9 cellular contexts compared by ENCODE assay signal in the genomic region with DNA sequence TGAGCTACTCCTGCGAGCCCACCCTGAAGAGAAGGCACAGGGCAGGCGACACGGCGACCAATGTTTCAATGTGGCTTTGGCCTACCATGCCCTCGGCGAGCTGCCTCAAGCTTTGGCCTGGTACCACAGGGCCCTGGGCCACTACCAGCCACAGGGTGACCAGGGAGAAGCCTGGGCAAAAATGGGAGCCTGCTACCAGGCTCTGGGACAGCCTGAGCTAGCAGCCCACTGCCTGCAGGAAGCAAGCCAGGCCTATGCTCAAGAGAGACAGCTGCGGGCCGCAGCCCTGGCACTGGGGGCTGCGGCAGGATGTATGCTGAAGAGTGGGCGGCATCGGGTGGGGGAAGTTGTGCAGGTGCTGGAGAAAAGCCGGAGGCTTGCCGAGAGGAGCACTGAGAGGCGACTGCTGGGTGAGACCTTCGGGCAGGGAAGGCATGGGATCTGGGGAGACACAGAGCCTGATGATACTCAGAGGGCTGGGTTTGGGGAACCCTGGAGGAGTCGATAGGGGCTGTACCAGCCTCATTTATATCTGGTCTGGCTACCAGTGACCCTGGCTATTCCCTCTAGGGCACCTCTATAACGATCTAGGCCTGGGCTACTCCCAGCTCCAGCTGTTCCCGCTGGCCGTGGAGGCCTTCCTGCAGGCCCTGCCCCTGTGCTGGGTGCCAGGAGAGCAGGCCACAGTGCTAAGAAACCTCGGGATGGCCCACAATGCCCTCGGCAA. TPM values are rescaled to one million over a fixed set of nuclear protein-coding genes. Genes with fewer than 3 reads are reported as not detected.
DNase-seq lines count a peak whose midpoint lies in the region; ATAC-seq and TF ChIP-seq lines count a peak whose summit lies in the region.
"Had no signal": no experiment of that assay in that cellular context is flagged by ENCODE, and none has a peak within 500 bp of the region (broad histone marks: within the 10 kb centered on the region; RNA-seq: fewer than 3 reads in every experiment).

No MANE protein-coding gene starts in this region.

- CTCF ChIA-PET in activated B cell treated with CpG ODN at 0.5 μM for 24 hours (lab: Charles Lee), result interaction anchor here (0.8 to 3.2 kb wide), 15 partner anchors 11 to 196 kb away, joined by 3 to 18 read pairs (median 4); a partner anchor contains a TSS

- POLR2A ChIA-PET in activated B cell treated with CpG ODN at 0.5 μM for 24 hours (lab: Charles Lee), result interaction anchor here (0.6 to 4.7 kb wide), 19 partner anchors 10 to 574 kb away, joined by 3 to 90 read pairs (median 7); a partner anchor contains a TSS

- ATAC-seq in activated B cell treated with CpG ODN at 0.5 μM for 24 hours (ENCODE audit: low read depth), result peak; percentile 72

- H3K27me3 Mint-ChIP-seq in T-helper 1 cell treated with Interleukin-12 subunit alpha and Interleukin-12 subunit beta and Interleukin-4 antibody, amounts not matched to agents 30 μg/mL and 1 μg/mL, for 36 hours (ENCODE audit: low read depth), result no peaks in the 10 kb centered on the region
- H3K27me3 Mint-ChIP-seq in activated B cell treated with CpG ODN at 0.5 μM for 24 hours, result no peaks in the 10 kb centered on the region
- H3K27me3 Mint-ChIP-seq in dendritic cell treated with granulocyte-macrophage colony-stimulating factor and Interleukin-4, amounts not matched to agents 40 ng/mL and 50 ng/mL, for 4 days, result peaks cover 5% of the 10 kb centered on the region

- intact Hi-C loops in activated B cell treated with CpG ODN at 0.5 μM for 24 hours (cut with micrococcal nuclease), result loop anchor here (1.0 to 5.0 kb wide), 2 partner anchors 9 to 40 kb away; a partner anchor contains a TSS
- intact Hi-C loops in dendritic cell treated with granulocyte-macrophage colony-stimulating factor and Interleukin-4, amounts not matched to agents 40 ng/mL and 50 ng/mL, for 4 days (cut with micrococcal nuclease), result no loop called here

- no peaks in the 10 kb centered on the region for H3K9me3 Mint-ChIP-seq in T-helper 1 cell treated with Interleukin-12 subunit alpha and Interleukin-12 subunit beta and Interleukin-4 antibody, amounts not matched to agents 30 μg/mL and 1 μg/mL, for 36 hours
- H3K9me3 Mint-ChIP-seq in activated B cell treated with CpG ODN at 0.5 μM for 24 hours, result no peaks in the 10 kb centered on the region
- H3K9me3 Mint-ChIP-seq in dendritic cell treated with granulocyte-macrophage colony-stimulating factor and Interleukin-4, amounts not matched to agents 40 ng/mL and 50 ng/mL, for 4 days, result no peaks in the 10 kb centered on the region

- DNase-seq in T-helper 1 cell (no peak), activated B cell treated with CpG ODN at 0.5 μM for 24 hours (peak; percentile 47), D341Med (ENCODE audit: low spot score) (no peak), 8988T (no peak), DMS 273 (lab: John Stamatoyannopoulos, UW; ENCODE audit: unreplicated experiment) (no peak)
- peak; percentile 53 to 54 for DNase-seq in stimulated activated CD8-positive, alpha-beta memory T cell treated with anti-CD3 and anti-CD28 coated beads, Interleukin-2, amount 100 ng/mL, for 48 hours (ENCODE audit: low read depth in 2 of 2)

- no peak for TF ChIP-seq CTCF in activated B cell treated with CpG ODN at 0.5 μM for 24 hours (IDR thresholded peaks at IDR 0.05)

- peak overlapping the region; percentile 81 for H3K27ac Mint-ChIP-seq in T-helper 1 cell treated with Interleukin-12 subunit alpha and Interleukin-12 subunit beta and Interleukin-4 antibody, amounts not matched to agents 30 μg/mL and 1 μg/mL, for 36 hours
- H3K27ac Mint-ChIP-seq in activated B cell treated with CpG ODN at 0.5 μM for 24 hours, result peak overlapping the region; percentile 99
- peak overlapping the region; percentile 24 for H3K27ac Mint-ChIP-seq in dendritic cell treated with granulocyte-macrophage colony-stimulating factor and Interleukin-4, amounts not matched to agents 40 ng/mL and 50 ng/mL, for 4 days

- peak overlapping the region; percentile 74 for H3K4me3 Mint-ChIP-seq in T-helper 1 cell treated with Interleukin-12 subunit alpha and Interleukin-12 subunit beta and Interleukin-4 antibody, amounts not matched to agents 30 μg/mL and 1 μg/mL, for 36 hours
- H3K4me3 Mint-ChIP-seq in activated B cell treated with CpG ODN at 0.5 μM for 24 hours, result peak overlapping the region; percentile 88
- no peak overlapping the region for H3K4me3 Mint-ChIP-seq in dendritic cell treated with granulocyte-macrophage colony-stimulating factor and Interleukin-4, amounts not matched to agents 40 ng/mL and 50 ng/mL, for 4 days

- H3K36me3 Mint-ChIP-seq in T-helper 1 cell treated with Interleukin-12 subunit alpha and Interleukin-12 subunit beta and Interleukin-4 antibody, amounts not matched to agents 30 μg/mL and 1 μg/mL, for 36 hours (ENCODE audit: low read depth), result no peaks in the 10 kb centered on the region
- H3K36me3 Mint-ChIP-seq in activated B cell treated with CpG ODN at 0.5 μM for 24 hours (ENCODE audit: low read depth), result peaks cover 7% of the 10 kb centered on the region
- no peaks in the 10 kb centered on the region for H3K36me3 Mint-ChIP-seq in dendritic cell treated with granulocyte-macrophage colony-stimulating factor and Interleukin-4, amounts not matched to agents 40 ng/mL and 50 ng/mL, for 4 days (ENCODE audit: low read depth)

- H3K4me1 Mint-ChIP-seq in T-helper 1 cell treated with Interleukin-12 subunit alpha and Interleukin-12 subunit beta and Interleukin-4 antibody, amounts not matched to agents 30 μg/mL and 1 μg/mL, for 36 hours (ENCODE audit: low read depth), result peaks cover 13% of the 10 kb centered on the region
- peaks cover 33% of the 10 kb centered on the region for H3K4me1 Mint-ChIP-seq in activated B cell treated with CpG ODN at 0.5 μM for 24 hours
- peaks cover 26% of the 10 kb centered on the region for H3K4me1 Mint-ChIP-seq in dendritic cell treated with granulocyte-macrophage colony-stimulating factor and Interleukin-4, amounts not matched to agents 40 ng/mL and 50 ng/mL, for 4 days (ENCODE audit: low read depth)

RNA-seq across cellular contexts. Expression of a gene that starts 2.3 kb away (rescaled TPM):
- total RNA-seq in activated B cell treated with CpG ODN at 0.5 μM for 24 hours, result 19.6 TPM in 2 replicates
- total RNA-seq: SJSA1 had no signal

RNA-seq across cellular contexts. Expression of a gene that starts 9.5 kb away (rescaled TPM):
- 0.22 and 0.29 TPM in 2 replicates for total RNA-seq in activated B cell treated with CpG ODN at 0.5 μM for 24 hours

RNA-seq across cellular contexts. Expression of a gene that starts 9.8 kb away (rescaled TPM):
- 75.6 and 84.5 TPM in 2 replicates for total RNA-seq in activated B cell treated with CpG ODN at 0.5 μM for 24 hours

RNA-seq across cellular contexts. Expression of a gene that starts 19.5 kb away (rescaled TPM):
- 64.6 and 71.8 TPM in 2 replicates for total RNA-seq in activated B cell treated with CpG ODN at 0.5 μM for 24 hours

RNA-seq across cellular contexts. Expression of a gene that starts 37.4 kb away (rescaled TPM):
- not detected in 2 replicates for total RNA-seq in activated B cell treated with CpG ODN at 0.5 μM for 24 hours
- total RNA-seq: SJSA1 had no signal

Comparison
In these comparisons a context has a peak if more than half of its experiments do, and no peak if none do; other contexts are left out.
1. H3K27ac Mint-ChIP-seq: peak in every context shown above with its lines; median percentile 99 in activated B cell treated with CpG ODN at 0.5 μM for 24 hours; 81 in T-helper 1 cell treated with Interleukin-12 subunit alpha and Interleukin-12 subunit beta and Interleukin-4 antibody, amounts not matched to agents 30 μg/mL and 1 μg/mL, for 36 hours; 24 in dendritic cell treated with granulocyte-macrophage colony-stimulating factor and Interleukin-4, amounts not matched to agents 40 ng/mL and 50 ng/mL, for 4 days.
2. DNase-seq: peak in activated B cell treated with CpG ODN at 0.5 μM for 24 hours (single experiment) and stimulated activated CD8-positive, alpha-beta memory T cell treated with anti-CD3 and anti-CD28 coated beads, Interleukin-2, amount 100 ng/mL, for 48 hours (2 of 2); none in T-helper 1 cell (0 of 5), D341Med (single experiment), 8988T (single experiment) and DMS 273 (single experiment).